In the genomic region with DNA sequence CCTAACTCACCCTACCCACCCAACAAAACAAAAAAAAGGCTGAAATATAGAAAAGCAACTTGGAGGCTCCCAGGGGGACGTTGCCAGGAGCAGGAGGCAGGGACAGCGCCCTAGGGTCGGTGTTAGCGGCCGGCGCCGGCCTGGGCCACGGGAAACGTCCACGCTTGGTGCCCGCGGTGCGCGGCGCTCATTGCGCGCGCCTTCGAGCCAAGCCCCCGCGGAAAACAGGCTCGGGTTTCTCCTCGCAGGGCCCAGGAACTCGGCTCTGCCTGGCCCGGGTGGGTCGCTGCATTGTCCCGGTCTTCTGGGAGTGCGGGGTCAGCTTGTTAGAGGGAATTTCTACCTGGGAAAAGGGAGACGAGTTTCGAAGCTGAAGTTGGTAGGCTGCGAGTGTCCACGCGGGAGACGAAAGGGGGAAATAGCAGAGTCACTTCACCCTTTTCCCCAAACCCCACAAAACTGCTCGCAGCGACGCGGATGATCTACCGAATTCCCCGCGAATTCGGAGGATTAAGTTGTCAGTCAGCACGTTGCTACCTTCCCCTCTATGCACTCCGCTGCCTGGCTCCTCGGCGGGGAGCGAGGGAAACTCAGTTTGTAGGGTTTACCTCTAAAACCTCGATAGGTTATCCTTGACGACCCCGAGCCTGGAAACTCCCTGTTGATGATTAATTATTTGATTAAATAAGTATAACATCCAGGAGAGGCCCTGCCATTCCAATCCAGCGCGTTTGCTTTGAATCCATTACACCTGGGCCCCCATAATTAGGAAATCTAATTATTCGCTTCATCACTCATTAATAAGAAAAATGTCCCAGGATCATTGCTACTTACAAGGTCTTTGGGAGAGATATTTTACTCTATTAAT, we compare ENCODE assay signal across 11 cellular contexts. TPM values are rescaled to one million over a fixed set of nuclear protein-coding genes. Genes with fewer than 3 reads are reported as not detected.
DNase-seq lines count a peak whose midpoint lies in the region; ATAC-seq and TF ChIP-seq lines count a peak whose summit lies in the region.
"Had no signal": no experiment of that assay in that cellular context is flagged by ENCODE, and none has a peak within 500 bp of the region (broad histone marks: within the 10 kb centered on the region; RNA-seq: fewer than 3 reads in every experiment).

No MANE protein-coding gene starts in this region.

- ATAC-seq in GM18519 (IDR thresholded peaks at IDR 0.05; ENCODE audit: low FRiP score, unreplicated experiment) (no peak), GM19035 (IDR thresholded peaks at IDR 0.05; ENCODE audit: unreplicated experiment) (no peak)

- H3K4me3 Mint-ChIP-seq in IgD-negative memory B cell, result peak overlapping the region in 2 of 4 donors; percentile 17 to 49
- peak overlapping the region; percentile 40 for H3K4me3 Mint-ChIP-seq in neural progenitor cell

- H3K27ac Mint-ChIP-seq in IgD-negative memory B cell (peak overlapping the region; percentile 35 to 84 (median 59)), neural progenitor cell (no peak overlapping the region)

- H2AFZ ChIP-seq in neural progenitor cell (replicated peaks), result no peak overlapping the region

- DNase-seq in esophagus squamous epithelium (lab: John Stamatoyannopoulos, UW), result no peak
- DNase-seq in neural progenitor cell (ENCODE audit: low spot score), result peak; percentile 76
- no peak for DNase-seq in iPS-NIHi11 (ENCODE audit: low spot score)
- DNase-seq in UCSD-AML1 (lab: John Stamatoyannopoulos, UW; ENCODE audit: unreplicated experiment), result no peak
- DNase-seq: NCI-H446 treated with DMSO at 0.1 percent for 48 hours had no signal

- no peaks in the 10 kb centered on the region for H3K36me3 Mint-ChIP-seq in IgD-negative memory B cell
- H3K36me3 Mint-ChIP-seq in neural progenitor cell, result no peaks in the 10 kb centered on the region

- H3K4me2 ChIP-seq in BLaER1 treated with 17β-estradiol and CSF1 and Interleukin-3, amounts not matched to agents 10 nM and 100 nM, result peak overlapping the region; percentile 82 to 94 (median 92); a peak in 17 of 22 replicates
- H3K4me2 ChIP-seq in neural progenitor cell, result peak overlapping the region; percentile 81

- H3K27me3 Mint-ChIP-seq in IgD-negative memory B cell (peaks cover 57% of the 10 kb centered on the region), neural progenitor cell (ENCODE audit: insufficient read depth, low read depth) (peaks cover 62% of the 10 kb centered on the region)

- peaks cover 70 to 71% (median 71%) of the 10 kb centered on the region in 11 experiments for H3K27me3 ChIP-seq in BLaER1 treated with 17β-estradiol and CSF1 and Interleukin-3, amounts not matched to agents 10 nM and 100 nM
- peaks cover 22 to 94% (median 33%) of the 10 kb centered on the region in 4 donors for H3K27me3 ChIP-seq in esophagus squamous epithelium
- peaks cover 79% of the 10 kb centered on the region for H3K27me3 ChIP-seq in neural progenitor cell

- no peaks in the 10 kb centered on the region for H3K79me2 ChIP-seq in neural progenitor cell (ENCODE audit: low read depth)

- no peak overlapping the region for H3K27ac ChIP-seq in BLaER1 treated with 17β-estradiol and CSF1 and Interleukin-3, amounts not matched to agents 10 nM and 100 nM
- H3K27ac ChIP-seq in esophagus squamous epithelium (no peak overlapping the region), neural progenitor cell (no peak overlapping the region)
- H3K27ac ChIP-seq: left lung had no signal

- no peaks in the 10 kb centered on the region for H3K36me3 ChIP-seq in BLaER1 treated with 17β-estradiol and CSF1 and Interleukin-3, amounts not matched to agents 10 nM and 100 nM
- no peaks in the 10 kb centered on the region for H3K36me3 ChIP-seq in esophagus squamous epithelium
- no peaks in the 10 kb centered on the region for H3K36me3 ChIP-seq in neural progenitor cell
- H3K36me3 ChIP-seq: left lung had no signal

- H3K9ac ChIP-seq in BLaER1 treated with 17β-estradiol and CSF1 and Interleukin-3, amounts not matched to agents 10 nM and 100 nM, result no peak overlapping the region
- no peak overlapping the region for H3K9ac ChIP-seq in neural progenitor cell

- peaks cover 0 to 16% (median 0%) of the 10 kb centered on the region in 11 experiments; a peak in 4 of 22 replicates for H3K9me3 ChIP-seq in BLaER1 treated with 17β-estradiol and CSF1 and Interleukin-3, amounts not matched to agents 10 nM and 100 nM (replicated peaks in 1 of 11)
- H3K9me3 ChIP-seq in esophagus squamous epithelium, result no peaks in the 10 kb centered on the region
- H3K9me3 ChIP-seq in neural progenitor cell (ENCODE audit: low read depth), result no peaks in the 10 kb centered on the region
- H3K9me3 ChIP-seq: left lung had no signal

- WGBS in esophagus squamous epithelium, 2 donors, result 18 to 22% methylated on average over 27 to 50 of the region's 53 CpGs

- peaks cover 6 to 15% (median 7%) of the 10 kb centered on the region in 3 donors for H3K4me1 Mint-ChIP-seq in IgD-negative memory B cell
- H3K4me1 Mint-ChIP-seq in neural progenitor cell, result peaks cover 19% of the 10 kb centered on the region

- peaks cover 0 to 2% (median 0%) of the 10 kb centered on the region in 3 donors for H3K9me3 Mint-ChIP-seq in IgD-negative memory B cell
- H3K9me3 Mint-ChIP-seq in neural progenitor cell, result no peaks in the 10 kb centered on the region

- TF ChIP-seq POLR2A in esophagus squamous epithelium (IDR thresholded peaks at IDR 0.05), result no peak

- peaks cover 26% of the 10 kb centered on the region for H3F3A ChIP-seq in neural progenitor cell (ENCODE audit: low read depth)

- peaks cover 6 to 21% (median 18%) of the 10 kb centered on the region in 10 experiments for H3K4me1 ChIP-seq in BLaER1 treated with 17β-estradiol and CSF1 and Interleukin-3, amounts not matched to agents 10 nM and 100 nM
- H3K4me1 ChIP-seq in esophagus squamous epithelium, result peaks cover 4 to 41% (median 8%) of the 10 kb centered on the region in 3 donors
- peaks cover 25% of the 10 kb centered on the region for H3K4me1 ChIP-seq in neural progenitor cell

- H4K20me1 ChIP-seq in BLaER1 treated with 17β-estradiol and CSF1 and Interleukin-3, amounts not matched to agents 10 nM and 100 nM, result peaks cover 0 to 38% (median 10%) of the 10 kb centered on the region in 11 experiments; a peak in 11 of 22 replicates
- peaks cover 52% of the 10 kb centered on the region for H4K20me1 ChIP-seq in neural progenitor cell (ENCODE audit: low read depth)

- intact Hi-C loops in esophagus squamous epithelium (cut with DNase I), result loop anchor here (10.0 kb wide), 1 partner anchor 719 kb away; no protein-coding TSS in a partner anchor

- TF ChIP-seq CTCF in esophagus squamous epithelium (IDR thresholded peaks at IDR 0.05), result no peak
- TF ChIP-seq CTCF in neural progenitor cell (IDR thresholded peaks at IDR 0.05), result no peak

- H3K4me3 ChIP-seq in BLaER1 treated with 17β-estradiol and CSF1 and Interleukin-3, amounts not matched to agents 10 nM and 100 nM, result peak overlapping the region in 6 of 10 experiments; percentile 46 to 73 (median 62); a peak in 5 of 20 replicates
- H3K4me3 ChIP-seq in esophagus squamous epithelium (peak overlapping the region in 3 of 4 donors; percentile 23 to 62 (median 43)), neural progenitor cell (peak overlapping the region; percentile 55)
- H3K4me3 ChIP-seq: left lung had no signal

RNA-seq across cellular contexts. Expression of gene FOXC2, which starts 0.8 kb away (rescaled TPM):
- polyA plus RNA-seq in IgD-negative memory B cell, result not detected
- total RNA-seq in esophagus squamous epithelium, result under 1 TPM; 0.09 to 0.57 (median 0.40) TPM
- not detected in 2 replicates for total RNA-seq in neural progenitor cell (ENCODE audit: low replicate concordance)
- total RNA-seq: SK-MEL-5 had no signal

RNA-seq across cellular contexts. Expression of gene MTHFSD, which starts 10.8 kb away (rescaled TPM):
- polyA plus RNA-seq in IgD-negative memory B cell, result 19.1 TPM
- total RNA-seq in esophagus squamous epithelium (10 to 100 TPM; 10.7 to 17.7 (median 14.8) TPM), neural progenitor cell (ENCODE audit: low replicate concordance) (17.4 and 34.6 TPM in 2 replicates)

RNA-seq across cellular contexts. Expression of gene FOXL1, which starts 12.5 kb away (rescaled TPM):
- not detected for polyA plus RNA-seq in IgD-negative memory B cell
- total RNA-seq in esophagus squamous epithelium (1 to 10 TPM in 1 of 4 donors, under 1 TPM in 2, not detected in 1; 0.13 to 1.6 (median 0.57) TPM), neural progenitor cell (ENCODE audit: low replicate concordance) (0.07 and 0.31 TPM in 2 replicates)
- total RNA-seq: SK-MEL-5 had no signal

RNA-seq across cellular contexts. Expression of gene FOXF1, which starts 55.6 kb away (rescaled TPM):
- polyA plus RNA-seq in IgD-negative memory B cell, result not detected
- 1 to 10 TPM in 3 of 4 donors, under 1 TPM in 1; 0.76 to 8.6 (median 3.0) TPM for total RNA-seq in esophagus squamous epithelium
- not detected in 2 replicates for total RNA-seq in neural progenitor cell (ENCODE audit: low replicate concordance)
